In the genomic region with DNA sequence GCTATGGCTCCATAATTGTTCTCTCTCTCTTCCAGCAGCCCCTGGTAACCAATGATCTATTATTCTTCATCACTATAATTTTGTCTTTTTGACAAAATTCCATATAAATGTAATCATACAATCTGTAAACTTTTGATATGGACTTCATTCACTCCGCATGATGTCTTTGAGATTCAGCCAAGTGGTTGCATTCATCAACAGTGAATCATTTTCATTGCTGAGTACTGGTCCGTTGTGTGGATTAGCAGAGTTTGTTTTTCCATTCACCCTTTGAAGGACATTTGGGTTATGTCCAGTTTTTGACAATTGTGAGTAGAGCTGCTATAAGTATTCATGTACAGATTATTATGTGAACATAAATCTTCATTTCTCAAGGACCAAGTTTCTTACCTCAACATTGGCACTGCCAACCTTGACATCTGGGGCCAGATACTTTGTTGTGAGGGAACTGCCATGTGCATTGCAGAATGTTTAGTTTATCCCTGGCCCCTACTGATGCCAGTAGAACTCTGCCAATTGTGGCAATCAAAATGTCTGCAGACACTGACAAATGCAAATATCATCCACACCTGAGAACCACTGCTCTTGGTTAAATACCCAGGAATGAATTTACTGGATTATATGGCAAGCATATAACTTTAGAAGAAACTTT, we compare ENCODE assay signal across 9 cellular contexts. TPM values are rescaled to one million over a fixed set of nuclear protein-coding genes. Genes with fewer than 3 reads are reported as not detected.
DNase-seq lines count a peak whose midpoint lies in the region; ATAC-seq and TF ChIP-seq lines count a peak whose summit lies in the region.
"Had no signal": no experiment of that assay in that cellular context is flagged by ENCODE, and none has a peak within 500 bp of the region (broad histone marks: within the 10 kb centered on the region; RNA-seq: fewer than 3 reads in every experiment).

No MANE protein-coding gene starts in this region.

- peaks cover 6% of the 10 kb centered on the region; the same call in 1 of the 2 replicates for H3K27me3 ChIP-seq in Karpas-422 (ENCODE audit: low read length)
- H3K27me3 ChIP-seq in mammary epithelial cell (ENCODE audit: insufficient read depth, low read length): no peaks in the 10 kb centered on the region
- no peaks in the 10 kb centered on the region for H3K27me3 ChIP-seq in lower lobe of right lung (ENCODE audit: low read depth)
- H3K27me3 ChIP-seq in vagina: no peaks in the 10 kb centered on the region

- in situ Hi-C loops in mammary epithelial cell (cut with MboI; ENCODE audit: low sequenced_read_pairs in 2 of 2): no loop called here

- no peak overlapping the region for H3K9ac ChIP-seq in Karpas-422 (ENCODE audit: low read length)
- no peak overlapping the region for H3K9ac ChIP-seq in mammary epithelial cell (ENCODE audit: insufficient read depth, low read length)

- no peaks in the 10 kb centered on the region for H3K9me2 ChIP-seq in Karpas-422 (replicated peaks; ENCODE audit: insufficient read depth, low read length)

- H3K4me1 Mint-ChIP-seq in activated T-cell treated with anti-CD3 and anti-CD28 coated beads, Interleukin-2, amount 50 U/mL, for 24 hours (ENCODE audit: low read depth): no peaks in the 10 kb centered on the region
- H3K4me1 Mint-ChIP-seq: activated CD4-positive, alpha-beta T cell treated with anti-CD3 and anti-CD28 coated beads for 36 hours had no signal

- no TSS peak for BruUV-seq in mammary epithelial cell (replicated peaks; lab: Mats Ljungman, UMichigan)

- H3K79me2 ChIP-seq in Karpas-422 (ENCODE audit: low read length): no peaks in the 10 kb centered on the region
- no peaks in the 10 kb centered on the region for H3K79me2 ChIP-seq in mammary epithelial cell (ENCODE audit: insufficient read depth, low read length)

- ATAC-seq in lower lobe of right lung: peak; percentile 51 to 58
- ATAC-seq: activated CD4-positive, alpha-beta T cell treated with anti-CD3 and anti-CD28 coated beads for 36 hours had no signal

- DNase-seq in AG08395 (ENCODE audit: low spot score) (peak; percentile 70), Karpas-422 (peak; percentile 15), mammary epithelial cell (peak; percentile 70), lower lobe of right lung (no peak), cerebellum (ENCODE audit: low spot score) (no peak), vagina (ENCODE audit: extremely low spot score in 2 of 2) (no peak)
- no peak for DNase-seq in activated T-cell treated with anti-CD3 and anti-CD28 coated beads, Interleukin-2, amount 50 U/mL, for 24 hours
- DNase-seq in stimulated activated CD4-positive, alpha-beta T cell treated with anti-CD3 and anti-CD28 coated beads, Interleukin-4, amount 100 ng/mL, for 1 hour: no peak
- DNase-seq: activated CD4-positive, alpha-beta T cell treated with anti-CD3 and anti-CD28 coated beads for 36 hours had no signal

- H2AFZ ChIP-seq in Karpas-422 (ENCODE audit: low read length) (no peak overlapping the region), mammary epithelial cell (ENCODE audit: low read depth, low read length) (no peak overlapping the region)

- H3K27ac Mint-ChIP-seq in activated T-cell treated with anti-CD3 and anti-CD28 coated beads, Interleukin-2, amount 50 U/mL, for 24 hours: no peak overlapping the region
- H3K27ac Mint-ChIP-seq: activated CD4-positive, alpha-beta T cell treated with anti-CD3 and anti-CD28 coated beads for 36 hours had no signal

- peaks cover 52% of the 10 kb centered on the region for H3K27me3 Mint-ChIP-seq in activated T-cell treated with anti-CD3 and anti-CD28 coated beads, Interleukin-2, amount 50 U/mL, for 24 hours

- H3K9me3 ChIP-seq in Karpas-422 (ENCODE audit: low read length) (peaks cover 3% of the 10 kb centered on the region; the same call in 1 of the 2 replicates), mammary epithelial cell (replicated peaks; ENCODE audit: insufficient read depth, low read length) (no peaks in the 10 kb centered on the region), lower lobe of right lung (no peaks in the 10 kb centered on the region), vagina (no peaks in the 10 kb centered on the region)

- no peaks in the 10 kb centered on the region for H4K20me1 ChIP-seq in Karpas-422 (ENCODE audit: insufficient read depth, low read depth, low read length)
- H4K20me1 ChIP-seq in mammary epithelial cell (ENCODE audit: insufficient read depth, low read length): no peaks in the 10 kb centered on the region

- intact Hi-C loops in mammary epithelial cell (cut with micrococcal nuclease) (no loop called here), lower lobe of right lung (cut with DNase I) (no loop called here), vagina (cut with DNase I) (no loop called here)

- TF ChIP-seq POLR2A in vagina (IDR thresholded peaks at IDR 0.05): no peak

- H3K4me3 Mint-ChIP-seq in activated T-cell treated with anti-CD3 and anti-CD28 coated beads, Interleukin-2, amount 50 U/mL, for 24 hours: no peak overlapping the region
- H3K4me3 Mint-ChIP-seq: activated CD4-positive, alpha-beta T cell treated with anti-CD3 and anti-CD28 coated beads for 36 hours had no signal

- H3K4me2 ChIP-seq in Karpas-422 (ENCODE audit: low read depth, low read length, poor library complexity, severe bottlenecking) (no peak overlapping the region), mammary epithelial cell (ENCODE audit: insufficient read depth, low read depth, low read length) (no peak overlapping the region)

- H3K4me3 ChIP-seq in Karpas-422 (ENCODE audit: low read length): no peak overlapping the region
- no peak overlapping the region for H3K4me3 ChIP-seq in mammary epithelial cell (replicated peaks in 1 of 3; ENCODE audit: insufficient read depth in 1 of 3, low read depth in 2 of 3, low read length in 3 of 3)
- H3K4me3 ChIP-seq in lower lobe of right lung: no peak overlapping the region
- no peak overlapping the region for H3K4me3 ChIP-seq in vagina

- 15% methylated on average over 2 of the region's 2 CpGs for WGBS in mammary epithelial cell (ENCODE audit: low coverage, missing lambda C conversion rate)

- CTCF ChIA-PET in mammary epithelial cell (lab: Charles Lee; ENCODE audit: low non-redundant PET): no interaction called here

- TF ChIP-seq CTCF in mammary epithelial cell (conservative IDR thresholded peaks at IDR 0.05 in 1 of 2, IDR thresholded peaks at IDR 0.05 in 1 of 2; ENCODE audit: extremely low read depth in 1 of 2, insufficient read depth in 1 of 2, low read depth in 1 of 2, low read length in 2 of 2): no peak
- no peak for TF ChIP-seq CTCF in lower lobe of right lung (IDR thresholded peaks at IDR 0.05)
- TF ChIP-seq CTCF in vagina (IDR thresholded peaks at IDR 0.05): no peak

- H3K9me3 Mint-ChIP-seq in activated T-cell treated with anti-CD3 and anti-CD28 coated beads, Interleukin-2, amount 50 U/mL, for 24 hours: peaks cover 17% of the 10 kb centered on the region

- no peaks in the 10 kb centered on the region for H3K36me3 Mint-ChIP-seq in activated T-cell treated with anti-CD3 and anti-CD28 coated beads, Interleukin-2, amount 50 U/mL, for 24 hours (ENCODE audit: low read depth)

- dilution Hi-C loops in mammary epithelial cell (cut with HindIII; ENCODE audit: low sequenced_read_pairs): no loop called here

- peaks cover 7% of the 10 kb centered on the region for H3K4me1 ChIP-seq in Karpas-422 (ENCODE audit: low read length)
- peaks cover 18% of the 10 kb centered on the region for H3K4me1 ChIP-seq in mammary epithelial cell (ENCODE audit: insufficient read depth, low read length)
- H3K4me1 ChIP-seq in lower lobe of right lung: peaks cover 17% of the 10 kb centered on the region
- peaks cover 12% of the 10 kb centered on the region for H3K4me1 ChIP-seq in vagina

- no peak overlapping the region for H3K27ac ChIP-seq in Karpas-422 (ENCODE audit: low read length)
- H3K27ac ChIP-seq in mammary epithelial cell (ENCODE audit: insufficient read depth, low read depth, low read length): no peak overlapping the region
- peak overlapping the region; percentile 59 for H3K27ac ChIP-seq in lower lobe of right lung
- no peak overlapping the region for H3K27ac ChIP-seq in vagina

- H3K36me3 ChIP-seq in Karpas-422 (ENCODE audit: insufficient read depth, low read length) (no peaks in the 10 kb centered on the region), mammary epithelial cell (ENCODE audit: insufficient read depth, low read length) (no peaks in the 10 kb centered on the region), lower lobe of right lung (no peaks in the 10 kb centered on the region), vagina (no peaks in the 10 kb centered on the region)

RNA-seq across cellular contexts. Expression of gene BCL2L11, which starts 48.4 kb away (rescaled TPM):
- total RNA-seq in Karpas-422 (2014; rRNA removed; shearing (Covaris generic); ENCODE audit: low replicate concordance): 29.7 and 51.9 TPM in 2 replicates
- total RNA-seq in mammary epithelial cell (1 to 10 TPM; 7.3 to 9.7 TPM), lower lobe of right lung (23.7 TPM), cerebellum (14.9 TPM), vagina (90.1 TPM)
- polyA plus RNA-seq in mammary epithelial cell: 6.2 TPM
- polyA minus RNA-seq in mammary epithelial cell: 4.8 TPM

Comparison
In these comparisons a context has a peak if more than half of its experiments do, and no peak if none do; other contexts are left out.
1. DNase-seq: peak in AG08395 (single experiment), Karpas-422 (single experiment) and mammary epithelial cell (single experiment); none in lower lobe of right lung (single experiment), cerebellum (single experiment), activated T-cell treated with anti-CD3 and anti-CD28 coated beads, Interleukin-2, amount 50 U/mL, for 24 hours (single experiment), vagina (0 of 2) and stimulated activated CD4-positive, alpha-beta T cell treated with anti-CD3 and anti-CD28 coated beads, Interleukin-4, amount 100 ng/mL, for 1 hour (single experiment).